1 cellular context compared by ENCODE assay signal in genomic region chr9:98199388-98200033, GRCh38.
TF ChIP-seq lines count a peak whose summit lies in the region.

No MANE protein-coding gene starts in this region.

TF ChIP-seq in WTC11, 78 proteins besides CTCF, POLR2A, EP300 and RAD21 (continued from another document):
- no peak for TF ChIP-seq E2F4 (CRISPR knock-in tag; IDR thresholded peaks at IDR 0.05; ENCODE audit: borderline replicate concordance, low read depth)
- TF ChIP-seq ZNF138 (CRISPR knock-in tag; conservative IDR thresholded peaks at IDR 0.05), result no peak
- no peak for TF ChIP-seq HMGA2 (CRISPR knock-in tag; IDR thresholded peaks at IDR 0.05)
- no peak for TF ChIP-seq GRHL2 (CRISPR knock-in tag; IDR thresholded peaks at IDR 0.05; ENCODE audit: insufficient replicate concordance, severe bottlenecking)
- TF ChIP-seq TEAD4 (CRISPR knock-in tag; IDR thresholded peaks at IDR 0.05), result no peak
